In the genomic region with DNA sequence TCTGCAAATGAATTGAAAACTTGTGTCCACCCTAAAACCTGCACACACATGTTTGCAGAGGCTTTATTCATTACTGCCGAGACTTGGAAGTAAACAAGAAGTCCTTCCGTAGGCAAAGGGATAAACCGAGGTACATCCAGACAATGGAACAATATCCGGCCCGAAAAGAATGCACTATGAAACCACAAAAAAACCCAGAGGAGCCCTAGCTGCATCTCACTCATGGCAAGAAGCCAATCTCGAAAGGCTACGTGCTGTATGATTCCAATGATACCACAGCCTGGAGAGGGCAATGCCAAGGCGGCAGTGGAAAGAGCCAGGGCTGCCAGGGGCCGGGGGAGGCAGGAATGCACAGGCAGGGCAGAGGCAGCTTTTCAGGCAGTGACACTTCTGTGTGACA, we compare ENCODE assay signal across 11 cellular contexts. TPM values are rescaled to one million over a fixed set of nuclear protein-coding genes. Genes with fewer than 3 reads are reported as not detected.
A peak's percentile ranks its signal among the peaks of the same experiment; 100 is the strongest.
DNase-seq lines count a peak whose midpoint lies in the region; ATAC-seq and TF ChIP-seq lines count a peak whose summit lies in the region.
"Had no signal": no experiment of that assay in that cellular context is flagged by ENCODE, and none has a peak within 500 bp of the region (broad histone marks: within the 10 kb centered on the region; RNA-seq: fewer than 3 reads in every experiment).

No MANE protein-coding gene starts in this region.

- no peak overlapping the region for H3K27ac ChIP-seq in BLaER1
- H3K27ac ChIP-seq in lung (ENCODE audit: low read depth in 1 of 2, low read length in 1 of 2) = no peak overlapping the region

- no peak for TF ChIP-seq CTCF in lung (IDR thresholded peaks at IDR 0.05; ENCODE audit: control extremely low read depth, extremely low read depth)

- no peaks in the 10 kb centered on the region for H3K27me3 ChIP-seq in BLaER1
- no peaks in the 10 kb centered on the region for H3K27me3 ChIP-seq in lung (ENCODE audit: control insufficient read depth, insufficient read depth)

- H3K9ac ChIP-seq in BLaER1 = no peak overlapping the region

- DNase-seq in HT1080 (ENCODE audit: low read depth) (peak; percentile 63), astrocyte of the hippocampus (ENCODE audit: low read depth, low spot score) (peak; percentile 31), lung (ENCODE audit: low spot score) (peak; percentile 28), activated gamma-delta T cell (lab: John Stamatoyannopoulos, UW) (no peak), NOMO-1 treated with dmso at 0.1 percent for 144 hours (lab: John Stamatoyannopoulos, UW; ENCODE audit: unreplicated experiment) (no peak)
- DNase-seq in stimulated activated CD4-positive, alpha-beta T cell treated with anti-CD3 and anti-CD28 coated beads, Interleukin-12 subunit alpha, Interleukin-12 subunit beta, amount 100 ng/mL, for 4 hours = no peak
- DNase-seq: cerebellar nuclear complex, NCI-H2171 treated with DMSO at 0.1 percent for 48 hours, substantia nigra had no signal

- H3K4me1 ChIP-seq in BLaER1 (peaks cover 21% of the 10 kb centered on the region), lung (ENCODE audit: control insufficient read depth in 2 of 2, insufficient read depth in 2 of 2, low read length in 2 of 2) (no peaks in the 10 kb centered on the region)

- H3K4me3 ChIP-seq in BLaER1 (no peak overlapping the region), lung (no peak overlapping the region)

- H3K9me3 ChIP-seq in BLaER1 (no peaks in the 10 kb centered on the region), lung (ENCODE audit: control insufficient read depth in 2 of 2, insufficient read depth in 1 of 2, low read length in 1 of 2) (no peaks in the 10 kb centered on the region)

- peak overlapping the region; percentile 35 for H3K4me2 ChIP-seq in BLaER1

- ATAC-seq in lung (ENCODE audit: insufficient read depth, low FRiP score) (no peak), HG02884 (IDR thresholded peaks at IDR 0.05; ENCODE audit: unreplicated experiment) (no peak)

- H4K20me1 ChIP-seq in BLaER1 = no peaks in the 10 kb centered on the region

- H3K36me3 ChIP-seq in BLaER1 = no peaks in the 10 kb centered on the region
- H3K36me3 ChIP-seq in lung (ENCODE audit: control insufficient read depth in 2 of 2, insufficient read depth in 2 of 2, low read length in 2 of 2) = no peaks in the 10 kb centered on the region

- 52 to 66% methylated on average over 9 of the region's 9 CpGs for WGBS in lung, 2 donors

RNA-seq across cellular contexts. Expression of a gene that starts 3.2 kb away (rescaled TPM):
- total RNA-seq in HT1080 (2014; rRNA removed; shearing (Covaris generic)) = 73.2 and 118 TPM in 2 replicates
- polyA plus RNA-seq in HT1080 (2015; cell fraction: cytosol; rRNA removed) = 113 and 134 TPM in 2 replicates
- 91.3 and 95.7 TPM in 2 replicates for polyA plus RNA-seq in HT1080 (2015; cell fraction: nucleus; rRNA removed)
- total RNA-seq in lung = 10 to 100 TPM; 34.8 to 64.5 TPM
- 100 to 1,000 TPM; 149 to 250 TPM for polyA plus RNA-seq in lung

RNA-seq across cellular contexts. Expression of a gene that starts 24.5 kb away (rescaled TPM):
- total RNA-seq in HT1080 (2014; rRNA removed; shearing (Covaris generic)) = not detected in 2 replicates
- polyA plus RNA-seq in HT1080 (2015; cell fraction: cytosol; rRNA removed) = not detected in 2 replicates
- not detected in 2 replicates for polyA plus RNA-seq in HT1080 (2015; cell fraction: nucleus; rRNA removed)
- 1 to 10 TPM; 7.1 to 8.0 TPM for total RNA-seq in lung
- polyA plus RNA-seq in lung = 1 to 10 TPM; 1.6 to 3.0 TPM

RNA-seq across cellular contexts. Expression of a gene that starts 52.3 kb away (rescaled TPM):
- total RNA-seq in HT1080 (2014; rRNA removed; shearing (Covaris generic)) = not detected in 2 replicates
- polyA plus RNA-seq in HT1080 (2015; cell fraction: cytosol; rRNA removed) = not detected in 2 replicates
- not detected in 2 replicates for polyA plus RNA-seq in HT1080 (2015; cell fraction: nucleus; rRNA removed)
- total RNA-seq in lung = not detected
- under 1 TPM; 0.08 to 0.13 TPM for polyA plus RNA-seq in lung

RNA-seq across cellular contexts. Expression of a gene that starts 53.7 kb away (rescaled TPM):
- 0.21 and 0.27 TPM in 2 replicates for total RNA-seq in HT1080 (2014; rRNA removed; shearing (Covaris generic))
- polyA plus RNA-seq in HT1080 (2015; cell fraction: cytosol; rRNA removed) = 0.08 and 0.23 TPM in 2 replicates
- 0.65 TPM in 1 of 2 replicates, not detected in the other for polyA plus RNA-seq in HT1080 (2015; cell fraction: nucleus; rRNA removed)
- total RNA-seq in lung = 1,000 to 10,000 TPM in 1 of 2 donors, 10 to 100 TPM in 1; 49.1 to 1,932 TPM
- 100 to 1,000 TPM in 1 of 2 donors, 10 to 100 TPM in 1; 56.6 to 305 TPM for polyA plus RNA-seq in lung

Comparison
In these comparisons a context has a peak if more than half of its experiments do, and no peak if none do; other contexts are left out.
1. DNase-seq: peak in HT1080 (single experiment), astrocyte of the hippocampus (single experiment) and lung (single experiment); none in activated gamma-delta T cell (single experiment), NOMO-1 treated with dmso at 0.1 percent for 144 hours (single experiment) and stimulated activated CD4-positive, alpha-beta T cell treated with anti-CD3 and anti-CD28 coated beads, Interleukin-12 subunit alpha, Interleukin-12 subunit beta, amount 100 ng/mL, for 4 hours (single experiment).